18 cellular contexts compared by ENCODE assay signal in genomic region chr17:28986714-28987367, GRCh38. TPM values are rescaled to one million over a fixed set of nuclear protein-coding genes. Genes with fewer than 3 reads are reported as not detected.
DNase-seq lines count a peak whose midpoint lies in the region; ATAC-seq, FAIRE-seq and TF ChIP-seq lines count a peak whose summit lies in the region.
"Had no signal": no experiment of that assay in that cellular context is flagged by ENCODE, and none has a peak within 500 bp of the region (broad histone marks: within the 10 kb centered on the region; RNA-seq: fewer than 3 reads in every experiment).

No MANE protein-coding gene starts in this region.

- H3K36me3 Mint-ChIP-seq in natural killer cell, result no peaks in the 10 kb centered on the region

- H4K5ac ChIP-seq in H1 (ENCODE audit: insufficient read length, low read depth, low read length), result no peak overlapping the region

- FAIRE-seq in H1 (lab: Jason Lieb, UNC), result no peak
- FAIRE-seq: GM12892, GM18507, HTR-8/SVneo had no signal

- TF ChIP-seq RAD21 in H1 (IDR thresholded peaks at IDR 0.05 in 1 of 2, conservative IDR thresholded peaks at IDR 0.05 in 1 of 2; ENCODE audit: low read depth in 2 of 2, low read length in 2 of 2), result no peak

- H3K4me3 Mint-ChIP-seq in natural killer cell, result no peak overlapping the region

- DNase-seq in NCI-H2171 treated with DMSO at 0.1 percent for 48 hours (lab: John Stamatoyannopoulos, UW) (peak; percentile 12), NCI-H2171 (lab: John Stamatoyannopoulos, UW) (no peak), NCI-H82 treated with DMSO at 0.1 percent for 48 hours (lab: John Stamatoyannopoulos, UW; ENCODE audit: unreplicated experiment) (peak; percentile 64), H1 (ENCODE audit: low read depth in 1 of 2, low spot score in 2 of 2) (no peak), natural killer cell (no peak)
- DNase-seq: C1 segment of cervical spinal cord, DMS79, Kasumi-1, MG63, NCI-H226, Peyer's patch, SW 1271 had no signal

- no peak overlapping the region for H3K23ac ChIP-seq in H1 (ENCODE audit: insufficient read length)

- no peaks in the 10 kb centered on the region for H4K20me1 ChIP-seq in H1 (replicated peaks in 1 of 2; ENCODE audit: control insufficient read depth in 1 of 2, insufficient read depth in 2 of 2, low read length in 2 of 2)

- peaks cover 18 to 20% of the 10 kb centered on the region in 2 donors for H3K4me1 Mint-ChIP-seq in natural killer cell

- no peaks in the 10 kb centered on the region; the same call in 1 of the 2 replicates for H3K23me2 ChIP-seq in H1 (ENCODE audit: low read depth, low read length)

- no peaks in the 10 kb centered on the region for H3K27me3 Mint-ChIP-seq in natural killer cell (ENCODE audit: low read depth in 2 of 2)

- intact Hi-C loops in natural killer cell (cut with micrococcal nuclease), result loop anchor here (10.0 kb wide), 1 partner anchor 308 kb away; the partner anchor contains the start of gene NUFIP2

- H3K18ac ChIP-seq in H1 (ENCODE audit: extremely low read depth, low read length), result peak overlapping the region; percentile 5; the same call in 1 of the 2 replicates

- TF ChIP-seq CTCF in H1 (IDR thresholded peaks at IDR 0.05; ENCODE audit: control extremely low read depth in 1 of 3, insufficient read depth in 1 of 3, low read depth in 1 of 3, low read length in 3 of 3) (no peak), natural killer cell (IDR thresholded peaks at IDR 0.05) (no peak)

- H2AFZ ChIP-seq in H1 (ENCODE audit: low read length), result no peak overlapping the region

- H3K9me3 ChIP-seq in H1 (ENCODE audit: insufficient read depth in 2 of 2, low read depth in 1 of 2, low read length in 1 of 2), result no peaks in the 10 kb centered on the region
- H3K9me3 ChIP-seq: MG63, Peyer's patch had no signal

- H3K4me1 ChIP-seq in H1 (replicated peaks in 1 of 4; ENCODE audit: control insufficient read depth in 3 of 4, insufficient read depth in 4 of 4, low read length in 3 of 4), result peaks cover 14 to 18% (median 16%) of the 10 kb centered on the region in 4 experiments

- peak overlapping the region; percentile 92; the same call in 1 of the 2 replicates for H2BK12ac ChIP-seq in H1 (ENCODE audit: low read depth, low read length)

- no peak overlapping the region for H2AK5ac ChIP-seq in H1 (ENCODE audit: low read depth, low read length)

- H2BK15ac ChIP-seq in H1 (ENCODE audit: low read length), result peak overlapping the region; percentile 92; the same call in 1 of the 2 replicates

- no peaks in the 10 kb centered on the region; a peak in 1 of 7 replicates for H3K27me3 ChIP-seq in H1 (replicated peaks in 1 of 4; ENCODE audit: control insufficient read depth in 3 of 4, extremely low read depth in 1 of 4, insufficient read depth in 3 of 4, low read length in 3 of 4)
- H3K27me3 ChIP-seq: MG63, Peyer's patch had no signal

- no peak overlapping the region for H3K9ac ChIP-seq in H1 (replicated peaks in 1 of 4; ENCODE audit: extremely low read depth in 1 of 4, low read depth in 3 of 4, low read length in 3 of 4)

- peak overlapping the region; percentile 42; the same call in 1 of the 2 replicates for H4K8ac ChIP-seq in H1 (ENCODE audit: extremely low read depth, insufficient read depth, low read length)

- ATAC-seq in HG03175 (IDR thresholded peaks at IDR 0.05; ENCODE audit: unreplicated experiment) (no peak), GM18907 (IDR thresholded peaks at IDR 0.05; ENCODE audit: unreplicated experiment) (no peak), natural killer cell (no peak)

- H4K91ac ChIP-seq in H1 (replicated peaks; ENCODE audit: insufficient read length, low read length), result peak overlapping the region; percentile 90

- POLR2A ChIA-PET in H1 (lab: Charles Lee; ENCODE audit: partially characterized antibody), result interaction anchor here (0.7 to 3.1 kb wide), 7 partner anchors 11 to 305 kb away, joined by 3 to 14 read pairs (median 3); no protein-coding TSS in a partner anchor

- H2BK5ac ChIP-seq in H1 (ENCODE audit: low read depth, low read length), result peak overlapping the region; percentile 82; the same call in 1 of the 2 replicates

- peak overlapping the region; percentile 41 for H2BK120ac ChIP-seq in H1 (replicated peaks; ENCODE audit: low read depth, low read length)

- H3K4me2 ChIP-seq in H1 (ENCODE audit: insufficient read depth in 1 of 2, low read depth in 2 of 2, low read length in 2 of 2), result peak overlapping the region; percentile 53 to 57; a peak in 1 of 4 replicates

- H3K56ac ChIP-seq in H1 (replicated peaks; ENCODE audit: insufficient read length, low read depth, low read length), result no peak overlapping the region

- TF ChIP-seq POLR2A in H1 (IDR thresholded peaks at IDR 0.05; ENCODE audit: control extremely low read depth in 1 of 2, low read depth in 2 of 2, low read length in 2 of 2), result no peak

- TF ChIP-seq EP300 in H1 (IDR thresholded peaks at IDR 0.05; ENCODE audit: borderline replicate concordance in 1 of 2, low read depth in 2 of 2, low read length in 2 of 2), result no peak

- H3K79me2 ChIP-seq in H1 (ENCODE audit: control insufficient read depth in 1 of 2, insufficient read depth in 2 of 2, low read length in 2 of 2), result no peaks in the 10 kb centered on the region

- no peak overlapping the region for H3K27ac ChIP-seq in H1 (ENCODE audit: low read depth, low read length)
- H3K27ac ChIP-seq: Peyer's patch had no signal

- H3K27ac Mint-ChIP-seq in natural killer cell, result no peak overlapping the region

- WGBS in H1 (ENCODE audit: extremely low coverage in 1 of 2, insufficient coverage in 1 of 2, insufficient read length in 1 of 2, insufficient replicate concordance in 2 of 2, low coverage in 1 of 2, low lambda C conversion rate in 2 of 2, missing lambda C conversion rate in 1 of 2), 2 experiments, result 88% methylated on average over 12 of the region's 12 CpGs; no CpG with 5 or more reads in 1 of the 2 experiments

- CTCF ChIA-PET in H1 (lab: Charles Lee; ENCODE audit: partially characterized antibody), result interaction anchor here (0.7 to 3.2 kb wide), 13 partner anchors 9 to 285 kb away, joined by 3 to 23 read pairs (median 5); no protein-coding TSS in a partner anchor

- H3K9me3 Mint-ChIP-seq in natural killer cell, result no peaks in the 10 kb centered on the region

- H3K36me3 ChIP-seq in H1 (ENCODE audit: control insufficient read depth in 2 of 4, insufficient read depth in 4 of 4, low read length in 3 of 4), result no peaks in the 10 kb centered on the region
- H3K36me3 ChIP-seq: MG63, Peyer's patch had no signal

- no peaks in the 10 kb centered on the region; the same call in 1 of the 2 replicates for H3K79me1 ChIP-seq in H1 (ENCODE audit: low read depth, low read length)

- no peak overlapping the region for H3K14ac ChIP-seq in H1 (ENCODE audit: insufficient read length)

- peak overlapping the region; percentile 30 for H3K4ac ChIP-seq in H1 (replicated peaks; ENCODE audit: insufficient read length, low read depth, low read length)

- H3K4me3 ChIP-seq in H1 (ENCODE audit: extremely low read depth in 1 of 4, insufficient read depth in 2 of 4, low read depth in 3 of 4, low read length in 4 of 4), result no peak overlapping the region
- H3K4me3 ChIP-seq: MG63, Peyer's patch had no signal

- peak overlapping the region; percentile 67; the same call in 1 of the 2 replicates for H2BK20ac ChIP-seq in H1 (ENCODE audit: low read length)

TF ChIP-seq in H1, 55 proteins besides CTCF, POLR2A, EP300 and RAD21 (continues in another document):
- no peak for TF ChIP-seq FOSL1 (IDR thresholded peaks at IDR 0.05; ENCODE audit: insufficient read depth, low read depth, low read length)
- no peak for TF ChIP-seq RFX5 (IDR thresholded peaks at IDR 0.05; ENCODE audit: borderline replicate concordance, low read depth, low read length)
- TF ChIP-seq RNF2 (IDR thresholded peaks at IDR 0.05; ENCODE audit: borderline replicate concordance, low read depth, low read length, missing control alignments, poor library complexity, severe bottlenecking), result no peak
- no peak for TF ChIP-seq TEAD4 (IDR thresholded peaks at IDR 0.05; ENCODE audit: low read depth, low read length)
- no peak for TF ChIP-seq TBP (IDR thresholded peaks at IDR 0.05; ENCODE audit: low read depth, low read length)

RNA-seq across cellular contexts. Expression of gene SEZ6, which starts 19.0 kb away (rescaled TPM):
- total RNA-seq in H1 (2021; fragmentation: NEBNext Ultra II Directional; extraction: Animal tissue kit (Norgen Biotek cat#: 25700)), result 6.9 and 7.8 TPM in 2 replicates
- polyA plus RNA-seq in H1 (2011; rRNA removed), result 8.5 and 16.1 TPM in 2 replicates
- polyA plus RNA-seq in H1 (2011; cell fraction: cytosol; rRNA removed), result 4.8 TPM
- 18.6 TPM for polyA plus RNA-seq in H1 (2011; cell fraction: nucleus; rRNA removed)
- 10.7 to 21.5 TPM (median 18.7 TPM) in 4 replicates for polyA plus RNA-seq in H1 (2012, experiment 1 of 2)
- polyA plus RNA-seq in H1 (2012, experiment 2 of 2), result 19.3 TPM
- 11.1 TPM for polyA plus RNA-seq in H1 (2013, experiment 1 of 2)
- polyA plus RNA-seq in H1 (2013, experiment 2 of 2), result 10.2 TPM
- polyA minus RNA-seq in H1 (2011; rRNA and poly(A)+ RNA removed), result 5.6 and 13.9 TPM in 2 replicates
- polyA minus RNA-seq in H1 (2011; cell fraction: cytosol; rRNA and poly(A)+ RNA removed), result 5.6 TPM
- 7.6 TPM for polyA minus RNA-seq in H1 (2011; cell fraction: nucleus; rRNA and poly(A)+ RNA removed)
- 1 to 10 TPM in 1 of 3 donors, under 1 TPM in 2; 0.33 to 1.4 (median 0.97) TPM for total RNA-seq in natural killer cell
- total RNA-seq: SK-MEL-5 had no signal

RNA-seq across cellular contexts. Expression of gene PHF12, which starts 35.5 kb away (rescaled TPM):
- 57.7 and 65.7 TPM in 2 replicates for total RNA-seq in H1 (2021; fragmentation: NEBNext Ultra II Directional; extraction: Animal tissue kit (Norgen Biotek cat#: 25700))
- polyA plus RNA-seq in H1 (2011; rRNA removed), result 38.8 and 74.8 TPM in 2 replicates
- 35.5 TPM for polyA plus RNA-seq in H1 (2011; cell fraction: cytosol; rRNA removed)
- polyA plus RNA-seq in H1 (2011; cell fraction: nucleus; rRNA removed), result 143 TPM
- 54.3 to 66.0 TPM (median 57.0 TPM) in 4 replicates for polyA plus RNA-seq in H1 (2012, experiment 1 of 2)
- polyA plus RNA-seq in H1 (2012, experiment 2 of 2), result 18.9 TPM
- 30.5 TPM for polyA plus RNA-seq in H1 (2013, experiment 1 of 2)
- polyA plus RNA-seq in H1 (2013, experiment 2 of 2), result 27.9 TPM
- polyA minus RNA-seq in H1 (2011; rRNA and poly(A)+ RNA removed), result 52.7 and 53.4 TPM in 2 replicates
- polyA minus RNA-seq in H1 (2011; cell fraction: cytosol; rRNA and poly(A)+ RNA removed), result 41.7 TPM
- polyA minus RNA-seq in H1 (2011; cell fraction: nucleus; rRNA and poly(A)+ RNA removed), result 69.0 TPM
- 100 to 1,000 TPM; 163 to 177 (median 171) TPM for total RNA-seq in natural killer cell

RNA-seq across cellular contexts. Expression of gene PIPOX, which starts 56.1 kb away (rescaled TPM):
- total RNA-seq in H1 (2021; fragmentation: NEBNext Ultra II Directional; extraction: Animal tissue kit (Norgen Biotek cat#: 25700)), result 55.5 and 57.2 TPM in 2 replicates
- 75.0 and 99.6 TPM in 2 replicates for polyA plus RNA-seq in H1 (2011; rRNA removed)
- polyA plus RNA-seq in H1 (2011; cell fraction: cytosol; rRNA removed), result 70.3 TPM
- 39.1 TPM for polyA plus RNA-seq in H1 (2011; cell fraction: nucleus; rRNA removed)
- 46.5 to 58.4 TPM (median 54.3 TPM) in 4 replicates for polyA plus RNA-seq in H1 (2012, experiment 1 of 2)
- 39.4 TPM for polyA plus RNA-seq in H1 (2012, experiment 2 of 2)
- polyA plus RNA-seq in H1 (2013, experiment 1 of 2), result 51.2 TPM
- polyA plus RNA-seq in H1 (2013, experiment 2 of 2), result 48.0 TPM
- 68.1 and 68.2 TPM in 2 replicates for polyA minus RNA-seq in H1 (2011; rRNA and poly(A)+ RNA removed)
- 15.8 TPM for polyA minus RNA-seq in H1 (2011; cell fraction: cytosol; rRNA and poly(A)+ RNA removed)
- 28.2 TPM for polyA minus RNA-seq in H1 (2011; cell fraction: nucleus; rRNA and poly(A)+ RNA removed)
- 1 to 10 TPM; 3.0 to 5.8 (median 3.4) TPM for total RNA-seq in natural killer cell

Comparison
In these comparisons a context has a peak if more than half of its experiments do, and no peak if none do; other contexts are left out.
1. DNase-seq: peak in NCI-H2171 treated with DMSO at 0.1 percent for 48 hours (single experiment) and NCI-H82 treated with DMSO at 0.1 percent for 48 hours (single experiment); none in NCI-H2171 (single experiment), H1 (0 of 2) and natural killer cell (single experiment).